8 cellular contexts compared by ENCODE assay signal in the genomic region with DNA sequence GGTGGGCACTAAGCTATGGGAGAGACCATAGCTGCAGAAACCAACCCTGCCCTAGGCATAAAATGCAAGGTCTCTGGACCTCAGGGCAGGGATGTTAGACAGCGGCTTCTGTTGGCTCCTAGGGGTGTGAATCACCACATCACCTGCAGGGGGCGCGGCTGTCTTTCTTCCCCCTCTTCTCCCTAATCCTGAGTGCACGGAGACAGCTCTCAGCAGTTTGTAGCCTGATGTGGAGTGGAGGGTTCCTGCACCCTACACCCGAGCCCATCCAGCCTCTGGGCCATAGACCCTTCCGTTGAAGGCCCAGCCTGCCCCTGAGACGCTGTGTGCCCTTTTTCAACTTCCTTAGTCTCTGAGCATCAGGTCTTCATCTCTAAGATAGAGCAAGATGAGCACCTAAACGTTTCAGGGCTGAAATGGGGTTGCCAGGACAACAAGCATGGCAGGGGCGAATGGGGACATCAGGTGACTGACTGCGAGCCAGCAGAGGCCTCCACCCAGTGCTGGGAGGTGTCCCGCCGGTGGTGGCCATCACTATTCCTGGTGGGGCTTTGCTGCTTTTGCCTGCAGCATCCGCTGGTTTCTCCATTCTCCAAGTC. TPM values are rescaled to one million over a fixed set of nuclear protein-coding genes. Genes with fewer than 3 reads are reported as not detected.
DNase-seq lines count a peak whose midpoint lies in the region; ATAC-seq and TF ChIP-seq lines count a peak whose summit lies in the region.

No MANE protein-coding gene starts in this region.

- WGBS in transverse colon (ENCODE audit: low coverage in 1 of 2), 2 donors = 23% methylated on average over 13 of the region's 13 CpGs; no CpG with 5 or more reads in 1 of the 2 donors

- peaks cover 29% of the 10 kb centered on the region for H3K79me2 ChIP-seq in DND-41 (ENCODE audit: insufficient read depth, low read length)
- H3K79me2 ChIP-seq in Loucy (ENCODE audit: insufficient read depth, low read length) = peaks cover 26% of the 10 kb centered on the region
- peaks cover 11% of the 10 kb centered on the region for H3K79me2 ChIP-seq in parathyroid adenoma

- in situ Hi-C loops in transverse colon (cut with MboI; ENCODE audit: low pct_ligation_motif_present in 1 of 4, low pct_unique_long_range_greater_than_20kb in 1 of 4, low sequenced_read_pairs in 3 of 4) = loop anchor here in 1 of 4 donors (10.0 kb wide), 1 partner anchor 150 kb away; no protein-coding TSS in a partner anchor

- DNase-seq in DND-41 (peak; percentile 83), SJSA1 (ENCODE audit: low read depth in 1 of 2, low spot score in 2 of 2) (peak; percentile 71 to 76), globus pallidus (ENCODE audit: low spot score) (peak; percentile 78), transverse colon (peak; percentile 88), mesenteric fat pad (ENCODE audit: low spot score) (no peak)
- peak; percentile 85 for DNase-seq in activated naive CD4-positive, alpha-beta T cell treated with Interleukin-2 at 50 U/mL for 16 hours

- H3K9me2 ChIP-seq in Loucy (replicated peaks; ENCODE audit: low read depth, low read length) = no peaks in the 10 kb centered on the region

- TF ChIP-seq EP300 in transverse colon (IDR thresholded peaks at IDR 0.05; ENCODE audit: low read depth) = no peak

- H3K4me1 ChIP-seq in DND-41 (ENCODE audit: insufficient read depth, low read length) = peaks cover 37% of the 10 kb centered on the region
- H3K4me1 ChIP-seq in Loucy (ENCODE audit: insufficient read depth, low read length, poor library complexity, severe bottlenecking) = peaks cover 18% of the 10 kb centered on the region
- peaks cover 18% of the 10 kb centered on the region for H3K4me1 ChIP-seq in SJSA1 (replicated peaks)
- peaks cover 3% of the 10 kb centered on the region for H3K4me1 ChIP-seq in parathyroid adenoma
- H3K4me1 ChIP-seq in transverse colon = peaks cover 20 to 28% (median 23%) of the 10 kb centered on the region in 4 donors

- H3K27me3 ChIP-seq in DND-41 (ENCODE audit: insufficient read depth, low read length, poor library complexity) = no peaks in the 10 kb centered on the region
- no peaks in the 10 kb centered on the region for H3K27me3 ChIP-seq in Loucy (ENCODE audit: insufficient read depth, low read length, poor library complexity, severe bottlenecking)
- no peaks in the 10 kb centered on the region for H3K27me3 ChIP-seq in SJSA1 (replicated peaks)
- H3K27me3 ChIP-seq in parathyroid adenoma (ENCODE audit: control insufficient read depth, insufficient read depth, low read length) = no peaks in the 10 kb centered on the region
- no peaks in the 10 kb centered on the region for H3K27me3 ChIP-seq in transverse colon

- H3F3A ChIP-seq in Loucy (ENCODE audit: low read depth) = peaks cover 2% of the 10 kb centered on the region; the same call in 1 of the 2 replicates

- H3K9ac ChIP-seq in DND-41 (ENCODE audit: low read depth, low read length) = peak overlapping the region; percentile 93; the same call in 1 of the 2 replicates
- H3K9ac ChIP-seq in Loucy (ENCODE audit: low read depth, low read length, poor library complexity, severe bottlenecking) = no peak overlapping the region
- H3K9ac ChIP-seq in parathyroid adenoma = no peak overlapping the region

- peak; percentile 51 for ATAC-seq in DND-41 (ENCODE audit: insufficient read depth, low read depth)

- H3K4me3 ChIP-seq in DND-41 (ENCODE audit: low read depth in 1 of 2, low read length in 2 of 2) (no peak overlapping the region), Loucy (ENCODE audit: low read length, poor library complexity, severe bottlenecking) (no peak overlapping the region), SJSA1 (no peak overlapping the region), parathyroid adenoma (ENCODE audit: low read depth, low read length) (no peak overlapping the region), transverse colon (no peak overlapping the region)

- H3K9me3 ChIP-seq in DND-41 (ENCODE audit: insufficient read depth, low read length, severe bottlenecking) (no peaks in the 10 kb centered on the region), Loucy (ENCODE audit: insufficient read depth, low read depth, low read length) (no peaks in the 10 kb centered on the region), SJSA1 (replicated peaks) (no peaks in the 10 kb centered on the region), parathyroid adenoma (ENCODE audit: control insufficient read depth, low read length) (no peaks in the 10 kb centered on the region), transverse colon (no peaks in the 10 kb centered on the region)

- H3K36me3 ChIP-seq in DND-41 (ENCODE audit: insufficient read depth, low read length) = peaks cover 1% of the 10 kb centered on the region
- H3K36me3 ChIP-seq in Loucy (ENCODE audit: insufficient read depth, low read length) = no peaks in the 10 kb centered on the region
- H3K36me3 ChIP-seq in SJSA1 = peaks cover 13% of the 10 kb centered on the region
- H3K36me3 ChIP-seq in parathyroid adenoma (ENCODE audit: control insufficient read depth, insufficient read depth, low read length) = no peaks in the 10 kb centered on the region
- no peaks in the 10 kb centered on the region for H3K36me3 ChIP-seq in transverse colon

- TF ChIP-seq POLR2A in transverse colon (IDR thresholded peaks at IDR 0.05) = no peak

- H3K4me2 ChIP-seq in DND-41 (ENCODE audit: insufficient read depth, low read length) = peak overlapping the region; percentile 93
- peak overlapping the region; percentile 83 for H3K4me2 ChIP-seq in Loucy (ENCODE audit: low read depth, low read length, poor library complexity, severe bottlenecking)
- H3K4me2 ChIP-seq in parathyroid adenoma (ENCODE audit: low read length) = no peak overlapping the region

- peak; percentile 91 for TF ChIP-seq CTCF in DND-41 (IDR thresholded peaks at IDR 0.05; ENCODE audit: borderline replicate concordance, extremely low read depth, low read length, poor library complexity, severe bottlenecking)
- TF ChIP-seq CTCF in Loucy (conservative IDR thresholded peaks at IDR 0.05; ENCODE audit: low read length) = peak; percentile 83
- TF ChIP-seq CTCF in parathyroid adenoma (IDR thresholded peaks at IDR 0.05) = peak; percentile 64
- TF ChIP-seq CTCF in transverse colon (IDR thresholded peaks at IDR 0.05) = peak; percentile 87 to 95 (median 93)

- H2AFZ ChIP-seq in DND-41 (ENCODE audit: low read depth, low read length) (no peak overlapping the region), Loucy (ENCODE audit: low read length) (no peak overlapping the region), parathyroid adenoma (no peak overlapping the region)

- intact Hi-C loops in transverse colon (cut with DNase I; ENCODE audit: low total_unique reads) = no loop called here

- peaks cover 33% of the 10 kb centered on the region for H4K20me1 ChIP-seq in DND-41 (ENCODE audit: insufficient read depth, low read length)
- peaks cover 35% of the 10 kb centered on the region for H4K20me1 ChIP-seq in Loucy (ENCODE audit: insufficient read depth, low read length, poor library complexity, severe bottlenecking)

- 0 out of 2 replicates have a peak overlapping the region, but pooled peaks have one; percentile 25 for H3K27ac ChIP-seq in DND-41 (ENCODE audit: low read length)
- H3K27ac ChIP-seq in SJSA1 = no peak overlapping the region
- H3K27ac ChIP-seq in parathyroid adenoma = no peak overlapping the region
- H3K27ac ChIP-seq in transverse colon = peak overlapping the region in 2 of 4 donors; percentile 98 to 100

RNA-seq across cellular contexts. Expression of a gene that starts 2.3 kb away (rescaled TPM):
- total RNA-seq in SJSA1 (2014; rRNA removed; shearing (Covaris generic)) = 14.9 and 15.4 TPM in 2 replicates
- 10 to 100 TPM; 54.1 to 75.9 (median 65.8) TPM for total RNA-seq in transverse colon
- total RNA-seq in mesenteric fat pad = 71.8 TPM

RNA-seq across cellular contexts. Expression of a gene that starts 45.5 kb away (rescaled TPM):
- total RNA-seq in SJSA1 (2014; rRNA removed; shearing (Covaris generic)) = 10.0 and 11.7 TPM in 2 replicates
- total RNA-seq in transverse colon = 10 to 100 TPM; 12.5 to 57.5 (median 18.3) TPM
- 11.4 TPM for total RNA-seq in mesenteric fat pad
